27 cellular contexts compared by ENCODE assay signal in the genomic region with DNA sequence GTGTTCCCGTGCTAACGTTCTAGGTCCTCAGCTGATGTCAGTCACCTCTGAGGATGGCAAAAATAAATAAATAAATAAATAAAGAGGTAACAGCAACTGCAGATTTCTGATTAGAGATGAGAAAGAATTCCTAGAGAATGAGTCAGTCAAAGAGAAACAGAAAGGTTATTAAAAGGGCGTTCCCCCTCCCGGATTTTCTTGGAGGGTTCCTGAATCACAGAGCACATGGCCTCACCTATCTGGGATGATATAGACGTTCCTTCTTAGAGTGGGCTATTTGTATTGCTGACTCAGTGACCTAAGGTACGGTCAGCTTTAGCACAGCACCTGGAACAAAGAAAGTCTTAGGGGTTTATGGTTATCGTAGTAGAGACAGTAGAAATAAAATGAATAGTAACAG. TPM values are rescaled to one million over a fixed set of nuclear protein-coding genes. Genes with fewer than 3 reads are reported as not detected.
DNase-seq lines count a peak whose midpoint lies in the region; ATAC-seq and TF ChIP-seq lines count a peak whose summit lies in the region.
"Had no signal": no experiment of that assay in that cellular context is flagged by ENCODE, and none has a peak within 500 bp of the region (broad histone marks: within the 10 kb centered on the region; RNA-seq: fewer than 3 reads in every experiment).

No MANE protein-coding gene starts in this region.

- RAD21 ChIA-PET in HCT116 (lab: Charles Lee; ENCODE audit: low non-redundant PET in 1 of 2, low total read pairs in 2 of 2, uncharacterized antibody in 2 of 2, unreplicated experiment in 2 of 2) = no interaction called here

- H2AFZ ChIP-seq in HCT116 (ENCODE audit: low read depth, low read length, poor library complexity, severe bottlenecking) = peak overlapping the region; percentile 72

- H3K9me3 ChIP-seq in HCT116 (ENCODE audit: control insufficient read depth in 1 of 2, insufficient read depth in 1 of 2, low read depth in 1 of 2, low read length in 2 of 2) = no peaks in the 10 kb centered on the region
- H3K9me3 ChIP-seq: heart left ventricle, left lung, ovary, right atrium auricular region had no signal

- TF ChIP-seq POLR2A in HCT116 (IDR thresholded peaks at IDR 0.05; ENCODE audit: borderline replicate concordance, extremely low read depth, insufficient read depth, insufficient read length) = no peak

- POLR2A ChIA-PET in HCT116 (lab: Charles Lee) = no interaction called here

- H3K9me2 ChIP-seq in HCT116 (ENCODE audit: insufficient read depth) = no peaks in the 10 kb centered on the region

- no TSS peak for BruUV-seq in HCT116 (replicated peaks; lab: Mats Ljungman, UMichigan)

- intact Hi-C loops in HCT116 (cut with micrococcal nuclease) = no loop called here

- TF ChIP-seq CTCF in HCT116 (IDR thresholded peaks at IDR 0.05 in 2 of 3, conservative IDR thresholded peaks at IDR 0.05 in 1 of 3; ENCODE audit: borderline replicate concordance in 1 of 3, insufficient read depth in 1 of 3, low read depth in 2 of 3, low read length in 2 of 3) = no peak

- H3K79me2 ChIP-seq in HCT116 (ENCODE audit: insufficient read depth, low read length) = no peaks in the 10 kb centered on the region

- CTCF ChIA-PET in HCT116 (lab: Charles Lee) = no interaction called here

- DNase-seq in HCT116 (ENCODE audit: low read depth, low spot score) = peak; percentile 23
- peak; percentile 27 for DNase-seq in RPMI7951 (ENCODE audit: low read depth)
- peak; percentile 3 for DNase-seq in glomerular visceral epithelial cell (ENCODE audit: extremely low spot score)
- DNase-seq in putamen (ENCODE audit: low spot score) = peak; percentile 34
- no peak for DNase-seq in NCI-H510A (lab: John Stamatoyannopoulos, UW)
- DNase-seq in Kasumi-1 (lab: John Stamatoyannopoulos, UW) = no peak
- no peak for DNase-seq in stimulated activated CD4-positive, alpha-beta T cell treated with anti-CD3 and anti-CD28 coated beads, Interleukin-4, amount 100 ng/mL, for 4 hours
- DNase-seq: activated CD4-positive, alpha-beta memory T cell treated with anti-CD3 and anti-CD28 coated beads for 36 hours; anterior cingulate cortex; central memory CD4-positive, alpha-beta T cell; dorsolateral prefrontal cortex; GF-D8; heart left ventricle; left lung; naive thymus-derived CD8-positive, alpha-beta T cell; NCI-H1048; NCI-H187 treated with DMSO at 0.1 percent for 48 hours; NCI-H774; ovary; SHP77 treated with DMSO at 0.1 percent for 48 hours; stimulated activated naive CD8-positive, alpha-beta T cell treated with anti-CD3 and anti-CD28 coated beads, Interleukin-15, Interleukin-2, amounts not matched to agents 100 U/mL and 50 U/mL, for 24 hours; T-cell had no signal

- H3K36me3 ChIP-seq in HCT116 (ENCODE audit: control insufficient read depth in 1 of 2, insufficient read depth in 2 of 2, low read length in 2 of 2) = no peaks in the 10 kb centered on the region
- H3K36me3 ChIP-seq: heart left ventricle, left lung, ovary, right atrium auricular region had no signal

- H3K4me2 ChIP-seq in HCT116 (ENCODE audit: low read length) = peak overlapping the region; percentile 48
- H3K4me2 ChIP-seq: GM23338 had no signal

- H4K20me1 ChIP-seq in HCT116 (ENCODE audit: insufficient read depth) = no peaks in the 10 kb centered on the region

- TF ChIP-seq RAD21 in HCT116 (IDR thresholded peaks at IDR 0.05; ENCODE audit: low read depth) = no peak

- H3K4me3 ChIP-seq in HCT116 (replicated peaks in 1 of 2; ENCODE audit: low read depth in 1 of 2, low read length in 2 of 2) = no peak overlapping the region
- H3K4me3 ChIP-seq: dorsolateral prefrontal cortex, GM23338, heart left ventricle, left lung, ovary, right atrium auricular region had no signal

- H3K27ac ChIP-seq in HCT116 (ENCODE audit: low read depth, low read length) = no peak overlapping the region
- H3K27ac ChIP-seq: dorsolateral prefrontal cortex, epithelial cell of prostate, heart left ventricle, left lung, ovary, right atrium auricular region had no signal

- no peaks in the 10 kb centered on the region for H3K27me3 ChIP-seq in HCT116 (ENCODE audit: insufficient read depth, low read length)
- H3K27me3 ChIP-seq: dorsolateral prefrontal cortex, ovary, right atrium auricular region had no signal

- ATAC-seq in HCT116 = peak; percentile 79
- ATAC-seq: activated naive CD4-positive, alpha-beta T cell treated with anti-CD3 and anti-CD28 coated beads, Interleukin-2, amount 50 U/mL, for 72 hours; GM23338; heart left ventricle; left lung; naive thymus-derived CD8-positive, alpha-beta T cell; stimulated activated naive CD8-positive, alpha-beta T cell treated with anti-CD3 and anti-CD28 coated beads, Interleukin-15, Interleukin-2, amounts not matched to agents 100 U/mL and 50 U/mL, for 24 hours; T-cell had no signal

- no peak overlapping the region for H3K9ac ChIP-seq in HCT116 (ENCODE audit: low read length)

- peaks cover 10 to 29% of the 10 kb centered on the region in 2 experiments for H3K4me1 ChIP-seq in HCT116 (ENCODE audit: control insufficient read depth in 1 of 2, insufficient read depth in 2 of 2, low read length in 2 of 2)
- H3K4me1 ChIP-seq: left lung, right atrium auricular region had no signal

TF ChIP-seq in HCT116, 20 proteins besides CTCF, POLR2A, EP300 and RAD21 (continues in another document):
- no peak for TF ChIP-seq ELF1 (IDR thresholded peaks at IDR 0.05; ENCODE audit: borderline replicate concordance, low read depth)
- TF ChIP-seq ZNF274 (IDR thresholded peaks at IDR 0.05; ENCODE audit: low read depth, low read length) = no peak
- peak; percentile 63 for TF ChIP-seq JUND (IDR thresholded peaks at IDR 0.05)
- TF ChIP-seq, protein P1, sequence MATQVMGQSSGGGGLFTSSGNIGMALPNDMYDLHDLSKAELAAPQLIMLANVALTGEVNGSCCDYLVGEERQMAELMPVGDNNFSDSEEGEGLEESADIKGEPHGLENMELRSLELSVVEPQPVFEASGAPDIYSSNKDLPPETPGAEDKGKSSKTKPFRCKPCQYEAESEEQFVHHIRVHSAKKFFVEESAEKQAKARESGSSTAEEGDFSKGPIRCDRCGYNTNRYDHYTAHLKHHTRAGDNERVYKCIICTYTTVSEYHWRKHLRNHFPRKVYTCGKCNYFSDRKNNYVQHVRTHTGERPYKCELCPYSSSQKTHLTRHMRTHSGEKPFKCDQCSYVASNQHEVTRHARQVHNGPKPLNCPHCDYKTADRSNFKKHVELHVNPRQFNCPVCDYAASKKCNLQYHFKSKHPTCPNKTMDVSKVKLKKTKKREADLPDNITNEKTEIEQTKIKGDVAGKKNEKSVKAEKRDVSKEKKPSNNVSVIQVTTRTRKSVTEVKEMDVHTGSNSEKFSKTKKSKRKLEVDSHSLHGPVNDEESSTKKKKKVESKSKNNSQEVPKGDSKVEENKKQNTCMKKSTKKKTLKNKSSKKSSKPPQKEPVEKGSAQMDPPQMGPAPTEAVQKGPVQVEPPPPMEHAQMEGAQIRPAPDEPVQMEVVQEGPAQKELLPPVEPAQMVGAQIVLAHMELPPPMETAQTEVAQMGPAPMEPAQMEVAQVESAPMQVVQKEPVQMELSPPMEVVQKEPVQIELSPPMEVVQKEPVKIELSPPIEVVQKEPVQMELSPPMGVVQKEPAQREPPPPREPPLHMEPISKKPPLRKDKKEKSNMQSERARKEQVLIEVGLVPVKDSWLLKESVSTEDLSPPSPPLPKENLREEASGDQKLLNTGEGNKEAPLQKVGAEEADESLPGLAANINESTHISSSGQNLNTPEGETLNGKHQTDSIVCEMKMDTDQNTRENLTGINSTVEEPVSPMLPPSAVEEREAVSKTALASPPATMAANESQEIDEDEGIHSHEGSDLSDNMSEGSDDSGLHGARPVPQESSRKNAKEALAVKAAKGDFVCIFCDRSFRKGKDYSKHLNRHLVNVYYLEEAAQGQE (IDR thresholded peaks at IDR 0.05; ENCODE audit: low read depth) = no peak
- no peak for TF ChIP-seq EZH2 (IDR thresholded peaks at IDR 0.05)
- no peak for TF ChIP-seq ATF3 (IDR thresholded peaks at IDR 0.05)
- peak; percentile 68 for TF ChIP-seq FOSL1 (IDR thresholded peaks at IDR 0.05; ENCODE audit: low read depth)
- no peak for TF ChIP-seq SRF (IDR thresholded peaks at IDR 0.05; ENCODE audit: low read depth)
- TF ChIP-seq POLR2AphosphoS5 (IDR thresholded peaks at IDR 0.05; ENCODE audit: low read depth, low read length) = no peak
- TF ChIP-seq SP1 (IDR thresholded peaks at IDR 0.05; ENCODE audit: low read depth) = no peak
- no peak for TF ChIP-seq TCF7L2 (IDR thresholded peaks at IDR 0.05; ENCODE audit: borderline replicate concordance, extremely low read depth, insufficient read depth, insufficient read length)
- 0 out of 2 replicates have a peak, but pooled peaks have one; percentile 5 for TF ChIP-seq CEBPB (IDR thresholded peaks at IDR 0.05; ENCODE audit: low read depth)
- no peak for TF ChIP-seq YY1 (IDR thresholded peaks at IDR 0.05; ENCODE audit: extremely low read depth, insufficient replicate concordance, low read depth, low read length)
- no peak for TF ChIP-seq ZBTB33 (IDR thresholded peaks at IDR 0.05; ENCODE audit: extremely low read depth, insufficient replicate concordance, low read length)
- TF ChIP-seq EGR1 (IDR thresholded peaks at IDR 0.05; ENCODE audit: low read depth) = no peak
- no peak for TF ChIP-seq CBX3 (IDR thresholded peaks at IDR 0.05; ENCODE audit: low read depth)

RNA-seq across cellular contexts. Expression of gene HTR4, which starts 30.6 kb away (rescaled TPM):
- not detected for total RNA-seq in HCT116 (2021; ENCODE audit: unreplicated experiment)
- polyA plus RNA-seq in HCT116 (2012) = not detected in 2 replicates
- not detected in 2 replicates for total RNA-seq in RPMI7951 (2014; rRNA removed; shearing (Covaris generic))
- total RNA-seq: activated CD4-positive, alpha-beta memory T cell treated with anti-CD3 and anti-CD28 coated beads for 36 hours; activated naive CD4-positive, alpha-beta T cell treated with anti-CD3 and anti-CD28 coated beads, Interleukin-2, amount 50 U/mL, for 72 hours; activated T-helper 2 cell treated with anti-CD3 and anti-CD28 coated beads, Interferon-gamma antibody, Interleukin-2, Interleukin-4, amounts not matched to agents 10 μg/mL and 5 μg/mL and 100 μg/mL, durations not matched to agents 14 hours and 24 hours and 36 hours; left lung; naive thymus-derived CD8-positive, alpha-beta T cell; T-cell had no signal
- polyA plus RNA-seq: GM23338; naive thymus-derived CD8-positive, alpha-beta T cell had no signal

Comparison
In these comparisons a context has a peak if more than half of its experiments do, and no peak if none do; other contexts are left out.
1. DNase-seq: peak in HCT116 (single experiment), RPMI7951 (single experiment), glomerular visceral epithelial cell (single experiment) and putamen (single experiment); none in NCI-H510A (single experiment), Kasumi-1 (0 of 2) and stimulated activated CD4-positive, alpha-beta T cell treated with anti-CD3 and anti-CD28 coated beads, Interleukin-4, amount 100 ng/mL, for 4 hours (0 of 2).